In genomic region chr12:113762155-113762848, GRCh38 we compare ENCODE assay signal across 18 cellular contexts.
DNase-seq lines count a peak whose midpoint lies in the region; ATAC-seq lines count a peak whose summit lies in the region.
"Had no signal": no experiment of that assay in that cellular context is flagged by ENCODE, and none has a peak within 500 bp of the region (broad histone marks: within the 10 kb centered on the region; RNA-seq: fewer than 3 reads in every experiment).

No MANE protein-coding gene starts in this region.

- H3K4me3 ChIP-seq in ACC112 (ENCODE audit: low read depth, low read length), result no peak overlapping the region
- H3K4me3 ChIP-seq: mucosa of descending colon, pancreas, suprapubic skin had no signal

- ATAC-seq in GM19328 (IDR thresholded peaks at IDR 0.05; ENCODE audit: unreplicated experiment) (no peak), GM18511 (IDR thresholded peaks at IDR 0.05; ENCODE audit: unreplicated experiment) (no peak)
- ATAC-seq: activated T-cell treated with anti-CD3 and anti-CD28 coated beads, Interleukin-2, amount 50 U/mL, for 72 hours; left lobe of liver; mucosa of descending colon; pancreas had no signal

- intact Hi-C loops in head of caudate nucleus (cut with DNase I), result no loop called here

- no peaks in the 10 kb centered on the region for H3K36me3 ChIP-seq in ACC112 (ENCODE audit: insufficient read depth, low read length)
- H3K36me3 ChIP-seq: brain microvascular endothelial cell, pancreas, suprapubic skin had no signal

- DNase-seq in COR-L47 (lab: John Stamatoyannopoulos, UW) (peak; percentile 5), NCI-H2171 treated with DMSO at 0.1 percent for 48 hours (lab: John Stamatoyannopoulos, UW) (peak; percentile 74), head of caudate nucleus (peak; percentile 15 to 81 (median 60)), mucosa of gallbladder (ENCODE audit: low spot score) (no peak), H4 (ENCODE audit: low spot score) (no peak)
- DNase-seq: activated B cell treated with CpG ODN at 0.5 μM for 24 hours; activated T-cell treated with anti-CD3 and anti-CD28 coated beads, Interleukin-2, amount 50 U/mL, for 72 hours; brain microvascular endothelial cell; mucosa of descending colon; NCI-H2081 treated with DMSO at 0.1 percent for 48 hours; pancreas; stimulated activated CD4-positive, alpha-beta T cell treated with anti-CD3 and anti-CD28 coated beads, Interleukin-4, amount 100 ng/mL, for 1 hour had no signal

- H3K27ac ChIP-seq in ACC112 (ENCODE audit: low read depth, low read length), result no peak overlapping the region
- H3K27ac ChIP-seq: brain microvascular endothelial cell, epithelial cell of prostate, pancreas, suprapubic skin had no signal

- peaks cover 8% of the 10 kb centered on the region for H3K4me1 ChIP-seq in ACC112 (ENCODE audit: control insufficient read depth, insufficient read depth, low read length, unreplicated experiment)
- H3K4me1 ChIP-seq: pancreas, suprapubic skin had no signal

- peaks cover 17% of the 10 kb centered on the region for H3K27me3 ChIP-seq in ACC112 (ENCODE audit: insufficient read depth, low read length)

- peak overlapping the region; percentile 69 for H2AFZ ChIP-seq in ACC112 (ENCODE audit: low read length, unreplicated experiment)

- H3K79me2 ChIP-seq in ACC112 (ENCODE audit: control insufficient read depth, insufficient read depth, low read length, unreplicated experiment), result no peaks in the 10 kb centered on the region

Comparison
In these comparisons a context has a peak if more than half of its experiments do, and no peak if none do; other contexts are left out.
1. DNase-seq: peak in COR-L47 (single experiment), NCI-H2171 treated with DMSO at 0.1 percent for 48 hours (single experiment) and head of caudate nucleus (42 of 42); none in mucosa of gallbladder (single experiment) and H4 (single experiment).